8 cellular contexts compared by ENCODE assay signal in genomic region chr7:30596721-30597120, GRCh38. TPM values are rescaled to one million over a fixed set of nuclear protein-coding genes. Genes with fewer than 3 reads are reported as not detected.
DNase-seq lines count a peak whose midpoint lies in the region; ATAC-seq and TF ChIP-seq lines count a peak whose summit lies in the region.

No MANE protein-coding gene starts in this region.

- H3K36me3 Mint-ChIP-seq in activated T-cell treated with anti-CD3 and anti-CD28 coated beads, Interleukin-2, amount 50 U/mL, for 4 hours (ENCODE audit: insufficient read depth) = peaks cover 46% of the 10 kb centered on the region
- H3K36me3 Mint-ChIP-seq in T-helper 17 cell (ENCODE audit: low read depth) = peaks cover 6% of the 10 kb centered on the region

- no peak for TF ChIP-seq CTCF in fibroblast of mammary gland (conservative IDR thresholded peaks at IDR 0.05; ENCODE audit: control insufficient read depth, insufficient read depth, low read depth, low read length)

- no peak for DNase-seq in activated T-cell treated with anti-CD3 and anti-CD28 coated beads, Interleukin-2, amount 50 U/mL, for 4 hours
- DNase-seq in activated T-cell treated with anti-CD3 and anti-CD28 coated beads, Interleukin-2, amount 50 U/mL, for 48 hours = no peak
- DNase-seq in T-helper 17 cell (no peak), fibroblast of mammary gland (ENCODE audit: low read depth) (peak; percentile 50), HPDE6-E6E7 (ENCODE audit: extremely low spot score) (no peak), Ammon's horn (ENCODE audit: low spot score) (no peak)
- DNase-seq in stimulated activated naive CD8-positive, alpha-beta T cell treated with anti-CD3 and anti-CD28 coated beads, Interleukin-15, amount 100 ng/mL, for 72 hours = no peak

- H3K4me1 Mint-ChIP-seq in activated T-cell treated with anti-CD3 and anti-CD28 coated beads, Interleukin-2, amount 50 U/mL, for 4 hours (ENCODE audit: low read depth) = peaks cover 55% of the 10 kb centered on the region
- H3K4me1 Mint-ChIP-seq in T-helper 17 cell = peaks cover 34% of the 10 kb centered on the region
- peaks cover 52% of the 10 kb centered on the region for H3K4me1 Mint-ChIP-seq in stimulated activated naive CD8-positive, alpha-beta T cell treated with anti-CD3 and anti-CD28 coated beads, Interleukin-15, amount 100 ng/mL, for 72 hours

- peak overlapping the region; percentile 94 for H3K4me3 ChIP-seq in fibroblast of mammary gland (ENCODE audit: control insufficient read depth, low read depth, low read length)

- H3K9me3 ChIP-seq in T-helper 17 cell (ENCODE audit: control insufficient read depth, low read length, poor library complexity, severe bottlenecking) = no peaks in the 10 kb centered on the region

- H3K9me3 Mint-ChIP-seq in activated T-cell treated with anti-CD3 and anti-CD28 coated beads, Interleukin-2, amount 50 U/mL, for 4 hours = no peaks in the 10 kb centered on the region
- no peaks in the 10 kb centered on the region for H3K9me3 Mint-ChIP-seq in stimulated activated naive CD8-positive, alpha-beta T cell treated with anti-CD3 and anti-CD28 coated beads, Interleukin-15, amount 100 ng/mL, for 72 hours

- ATAC-seq in activated T-cell treated with anti-CD3 and anti-CD28 coated beads, Interleukin-2, amount 50 U/mL, for 4 hours = no peak
- no peak for ATAC-seq in T-helper 17 cell
- no peak for ATAC-seq in stimulated activated naive CD8-positive, alpha-beta T cell treated with anti-CD3 and anti-CD28 coated beads, Interleukin-15, amount 100 ng/mL, for 72 hours
- no peak for ATAC-seq in HG03095 (IDR thresholded peaks at IDR 0.05; ENCODE audit: unreplicated experiment)

- H3K27ac Mint-ChIP-seq in T-helper 17 cell = no peak overlapping the region
- peak overlapping the region; percentile 100 for H3K27ac Mint-ChIP-seq in stimulated activated naive CD8-positive, alpha-beta T cell treated with anti-CD3 and anti-CD28 coated beads, Interleukin-15, amount 100 ng/mL, for 72 hours

- no peaks in the 10 kb centered on the region for H3K27me3 Mint-ChIP-seq in activated T-cell treated with anti-CD3 and anti-CD28 coated beads, Interleukin-2, amount 50 U/mL, for 4 hours (ENCODE audit: low read depth)
- H3K27me3 Mint-ChIP-seq in T-helper 17 cell = no peaks in the 10 kb centered on the region
- no peaks in the 10 kb centered on the region for H3K27me3 Mint-ChIP-seq in stimulated activated naive CD8-positive, alpha-beta T cell treated with anti-CD3 and anti-CD28 coated beads, Interleukin-15, amount 100 ng/mL, for 72 hours

- H3K4me3 Mint-ChIP-seq in activated T-cell treated with anti-CD3 and anti-CD28 coated beads, Interleukin-2, amount 50 U/mL, for 4 hours = peak overlapping the region; percentile 100
- H3K4me3 Mint-ChIP-seq in T-helper 17 cell = peak overlapping the region; percentile 100
- H3K4me3 Mint-ChIP-seq in stimulated activated naive CD8-positive, alpha-beta T cell treated with anti-CD3 and anti-CD28 coated beads, Interleukin-15, amount 100 ng/mL, for 72 hours = peak overlapping the region; percentile 90 to 98

RNA-seq across cellular contexts. Expression of gene GARS1, which starts 2.0 kb away (rescaled TPM):
- 100 to 1,000 TPM; 366 to 488 (median 410) TPM for total RNA-seq in activated T-cell treated with anti-CD3 and anti-CD28 coated beads, Interleukin-2, amount 50 U/mL, for 4 hours
- total RNA-seq in T-helper 17 cell = 100 to 1,000 TPM in 1 of 2 donors, 10 to 100 TPM in 1; 84.6 to 114 TPM
